12 cellular contexts compared by ENCODE assay signal in the genomic region with DNA sequence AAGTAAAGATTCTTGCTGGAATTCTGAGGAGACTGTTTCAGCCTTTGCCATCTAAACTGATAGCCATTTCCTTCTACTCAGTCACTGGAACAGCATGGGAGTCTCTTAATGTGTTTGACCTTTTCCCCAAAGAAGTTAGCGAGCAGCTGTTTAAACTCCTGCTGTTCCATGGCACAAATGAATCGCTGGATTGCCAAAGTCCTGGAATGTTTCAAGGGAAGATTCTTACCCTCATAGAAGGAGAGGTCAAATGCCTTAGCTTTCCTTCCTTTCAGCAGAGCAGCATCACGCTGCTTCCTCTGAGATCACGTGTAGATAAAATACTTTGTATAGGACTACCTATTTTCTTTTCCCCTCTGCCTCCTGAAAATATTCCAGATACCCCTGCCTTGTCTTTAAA. TPM values are rescaled to one million over a fixed set of nuclear protein-coding genes. Genes with fewer than 3 reads are reported as not detected.
DNase-seq lines count a peak whose midpoint lies in the region; FAIRE-seq and TF ChIP-seq lines count a peak whose summit lies in the region.
"Had no signal": no experiment of that assay in that cellular context is flagged by ENCODE, and none has a peak within 500 bp of the region (broad histone marks: within the 10 kb centered on the region; RNA-seq: fewer than 3 reads in every experiment).

No MANE protein-coding gene starts in this region.

- no peak overlapping the region for H3K23ac ChIP-seq in mesendoderm (ENCODE audit: low read length)

- peaks cover 20% of the 10 kb centered on the region for H3K4me1 Mint-ChIP-seq in endothelial cell (ENCODE audit: unreplicated experiment)

- no peak for TF ChIP-seq CTCF in endothelial cell (IDR thresholded peaks at IDR 0.05; ENCODE audit: unreplicated experiment)

- no peaks in the 10 kb centered on the region for H3K4me1 ChIP-seq in mesendoderm (ENCODE audit: control insufficient read depth, low read depth, low read length)
- H3K4me1 ChIP-seq: SJSA1 had no signal

- WGBS in mesendoderm (ENCODE audit: extremely low coverage, insufficient coverage, low lambda C conversion rate), result no CpG with 5 or more reads among the region's 4 CpGs

- no peak overlapping the region for H2BK5ac ChIP-seq in mesendoderm (ENCODE audit: low read length)

- H3K56ac ChIP-seq in mesendoderm (ENCODE audit: low read length), result no peak overlapping the region

- H3K9me3 Mint-ChIP-seq in endothelial cell (ENCODE audit: unreplicated experiment), result no peaks in the 10 kb centered on the region
- H3K9me3 Mint-ChIP-seq: natural killer cell treated with Interleukin-12 subunit alpha and Interleukin-12 subunit beta and Interleukin-15 and Interleukin-18, amount 100 ng/mL, for 72 hours had no signal

- H3K4me3 ChIP-seq in mesendoderm (ENCODE audit: low read length), result no peak overlapping the region
- H3K4me3 ChIP-seq: SJSA1 had no signal

- H3K27me3 ChIP-seq in mesendoderm (ENCODE audit: insufficient read depth, low read length, poor library complexity), result no peaks in the 10 kb centered on the region
- H3K27me3 ChIP-seq: SJSA1 had no signal

- H2AK5ac ChIP-seq in mesendoderm (ENCODE audit: low read length), result no peak overlapping the region

- H3K9ac ChIP-seq in mesendoderm (ENCODE audit: low read length), result no peak overlapping the region

- TF ChIP-seq POLR2A in GM12891 (IDR thresholded peaks at IDR 0.05; ENCODE audit: low read depth, low read length), result no peak

- H2BK120ac ChIP-seq in mesendoderm (ENCODE audit: low read depth, low read length), result no peak overlapping the region

- H3K4me3 Mint-ChIP-seq in endothelial cell (ENCODE audit: unreplicated experiment), result peak overlapping the region; percentile 57
- H3K4me3 Mint-ChIP-seq: activated naive CD8-positive, alpha-beta T cell; natural killer cell treated with Interleukin-12 subunit alpha and Interleukin-12 subunit beta and Interleukin-15 and Interleukin-18, amount 100 ng/mL, for 72 hours had no signal

- peak overlapping the region; percentile 76 for H3K27ac Mint-ChIP-seq in endothelial cell (ENCODE audit: unreplicated experiment)
- H3K27ac Mint-ChIP-seq: activated naive CD8-positive, alpha-beta T cell; natural killer cell treated with Interleukin-12 subunit alpha and Interleukin-12 subunit beta and Interleukin-15 and Interleukin-18, amount 100 ng/mL, for 72 hours had no signal

- H3K4me2 ChIP-seq in mesendoderm (ENCODE audit: low read length), result no peak overlapping the region

- H3K36me3 Mint-ChIP-seq in endothelial cell (ENCODE audit: low read depth, unreplicated experiment), result peaks cover 4% of the 10 kb centered on the region
- H3K36me3 Mint-ChIP-seq: activated naive CD8-positive, alpha-beta T cell; natural killer cell treated with Interleukin-12 subunit alpha and Interleukin-12 subunit beta and Interleukin-15 and Interleukin-18, amount 100 ng/mL, for 72 hours had no signal

- H3K4ac ChIP-seq in mesendoderm (ENCODE audit: low read depth, low read length), result no peak overlapping the region

- H2BK15ac ChIP-seq in mesendoderm (replicated peaks; ENCODE audit: low read depth), result no peak overlapping the region

- H3K79me2 ChIP-seq in mesendoderm (ENCODE audit: control insufficient read depth, insufficient read depth, low read length), result no peaks in the 10 kb centered on the region

- FAIRE-seq in GM12891 (lab: Jason Lieb, UNC), result no peak

- H3K36me3 ChIP-seq in mesendoderm (ENCODE audit: control insufficient read depth, insufficient read depth, low read length), result no peaks in the 10 kb centered on the region

- H4K5ac ChIP-seq in mesendoderm (ENCODE audit: low read length), result no peak overlapping the region

- DNase-seq in DMS53 (lab: John Stamatoyannopoulos, UW) (peak; percentile 18), DMS53 treated with DMSO at 0.1 percent for 48 hours (lab: John Stamatoyannopoulos, UW; ENCODE audit: unreplicated experiment) (no peak), endothelial cell (ENCODE audit: low spot score) (peak; percentile 38), mesendoderm (peak; percentile 92), ureter (ENCODE audit: low spot score) (peak; percentile 55), GM12891 (ENCODE audit: insufficient read length, low spot score) (no peak), NCI-H1048 (lab: John Stamatoyannopoulos, UW) (no peak), SHP77 treated with DMSO at 0.1 percent for 48 hours (lab: John Stamatoyannopoulos, UW) (no peak)
- DNase-seq: stimulated activated naive CD4-positive, alpha-beta T cell treated with Interleukin-2 at 50 U/mL for 16 hours had no signal

- H3K27ac ChIP-seq in mesendoderm (ENCODE audit: low read depth, low read length), result no peak overlapping the region
- H3K27ac ChIP-seq: SJSA1 had no signal

- H3K27me3 Mint-ChIP-seq in endothelial cell (ENCODE audit: unreplicated experiment), result no peaks in the 10 kb centered on the region
- H3K27me3 Mint-ChIP-seq: activated naive CD8-positive, alpha-beta T cell; natural killer cell treated with Interleukin-12 subunit alpha and Interleukin-12 subunit beta and Interleukin-15 and Interleukin-18, amount 100 ng/mL, for 72 hours had no signal

- H3K18ac ChIP-seq in mesendoderm (ENCODE audit: low read length), result no peak overlapping the region

- no peak overlapping the region for H4K8ac ChIP-seq in mesendoderm (ENCODE audit: low read depth, low read length)

- no peaks in the 10 kb centered on the region for H3K79me1 ChIP-seq in mesendoderm (ENCODE audit: low read length)

TF ChIP-seq in GM12891, 5 proteins besides CTCF, POLR2A, EP300 and RAD21:
- TF ChIP-seq TAF1 (IDR thresholded peaks at IDR 0.05; ENCODE audit: low read depth, low read length), result no peak
- TF ChIP-seq POU2F2 (IDR thresholded peaks at IDR 0.05; ENCODE audit: low read depth, low read length), result no peak
- no peak for TF ChIP-seq POLR2AphosphoS5 (IDR thresholded peaks at IDR 0.05; ENCODE audit: low read depth, low read length)
- no peak for TF ChIP-seq SPI1 (IDR thresholded peaks at IDR 0.05; ENCODE audit: low read depth, low read length)
- TF ChIP-seq PAX5 (IDR thresholded peaks at IDR 0.05; ENCODE audit: insufficient read depth, low read length, severe bottlenecking), result no peak

RNA-seq across cellular contexts. Expression of a gene that starts 10.5 kb away (rescaled TPM):
- total RNA-seq in endothelial cell (ENCODE audit: unreplicated experiment) (70.2 TPM), ureter (46.9 TPM)
- polyA plus RNA-seq in mesendoderm (2013, experiment 1 of 2), result 44.0 TPM
- 47.2 TPM for polyA plus RNA-seq in mesendoderm (2013, experiment 2 of 2)
- 17.8 TPM for polyA plus RNA-seq in GM12891 (2012; ENCODE audit: low read depth, missing spikeins)

Comparison
In these comparisons a context has a peak if more than half of its experiments do, and no peak if none do; other contexts are left out.
1. DNase-seq: peak in DMS53 (single experiment), endothelial cell (single experiment), mesendoderm (single experiment) and ureter (single experiment); none in DMS53 treated with DMSO at 0.1 percent for 48 hours (single experiment), GM12891 (single experiment), NCI-H1048 (single experiment) and SHP77 treated with DMSO at 0.1 percent for 48 hours (single experiment).